In genomic region chr10:48667960-48668541, GRCh38 we compare ENCODE assay signal across 10 cellular contexts. TPM values are rescaled to one million over a fixed set of nuclear protein-coding genes. Genes with fewer than 3 reads are reported as not detected.
DNase-seq lines count a peak whose midpoint lies in the region; ATAC-seq, FAIRE-seq and TF ChIP-seq lines count a peak whose summit lies in the region.
"Had no signal": no experiment of that assay in that cellular context is flagged by ENCODE, and none has a peak within 500 bp of the region (broad histone marks: within the 10 kb centered on the region; RNA-seq: fewer than 3 reads in every experiment).

No MANE protein-coding gene starts in this region.

- no peak overlapping the region for H3K4ac ChIP-seq in mesendoderm (ENCODE audit: low read depth, low read length)

- no peaks in the 10 kb centered on the region for H3K79me1 ChIP-seq in mesendoderm (ENCODE audit: low read length)

- H3K27ac ChIP-seq in vagina (no peak overlapping the region), mesendoderm (ENCODE audit: low read depth, low read length) (no peak overlapping the region)

- no peaks in the 10 kb centered on the region for H3K27me3 Mint-ChIP-seq in memory B cell

- peaks cover 3% of the 10 kb centered on the region for H3K36me3 Mint-ChIP-seq in memory B cell

- no peak overlapping the region for H2BK15ac ChIP-seq in mesendoderm (replicated peaks; ENCODE audit: low read depth)

- H3K4me3 ChIP-seq in vagina = no peak overlapping the region
- H3K4me3 ChIP-seq in mesendoderm (ENCODE audit: low read length) = no peak overlapping the region

- H2BK5ac ChIP-seq in mesendoderm (ENCODE audit: low read length) = no peak overlapping the region

- no peak for DNase-seq in GM18507 (ENCODE audit: extremely low spot score, insufficient read length, low read depth)
- peak; percentile 73 to 87 for DNase-seq in memory B cell (ENCODE audit: low spot score in 2 of 2)
- no peak for DNase-seq in T1000 (lab: John Stamatoyannopoulos, UW)
- no peak for DNase-seq in HT-29 (ENCODE audit: low spot score)
- DNase-seq in vagina (ENCODE audit: extremely low spot score in 2 of 2) = no peak
- DNase-seq in mesendoderm = no peak
- DNase-seq: DMS79 treated with DMSO at 0.1 percent for 48 hours had no signal

- TF ChIP-seq POLR2A in vagina (IDR thresholded peaks at IDR 0.05) = no peak

- H3K27ac Mint-ChIP-seq in memory B cell = peak overlapping the region; percentile 100

- no peak overlapping the region for H3K23ac ChIP-seq in mesendoderm (ENCODE audit: low read length)

- H3K27me3 ChIP-seq in vagina (no peaks in the 10 kb centered on the region), mesendoderm (ENCODE audit: insufficient read depth, low read length, poor library complexity) (no peaks in the 10 kb centered on the region)

- no peak for TF ChIP-seq CTCF in vagina (IDR thresholded peaks at IDR 0.05)

- H2BK120ac ChIP-seq in mesendoderm (ENCODE audit: low read depth, low read length) = no peak overlapping the region

- peak; percentile 34 for ATAC-seq in GM21529 (IDR thresholded peaks at IDR 0.05; ENCODE audit: unreplicated experiment)
- peak; percentile 33 for ATAC-seq in HG03571 (IDR thresholded peaks at IDR 0.05; ENCODE audit: unreplicated experiment)
- ATAC-seq in memory B cell (ENCODE audit: low read depth) = peak; percentile 51
- ATAC-seq: sciatic nerve had no signal

- H3K4me1 ChIP-seq in vagina = no peaks in the 10 kb centered on the region
- H3K4me1 ChIP-seq in mesendoderm (ENCODE audit: control insufficient read depth, low read depth, low read length) = no peaks in the 10 kb centered on the region

- H3K36me3 ChIP-seq in vagina = no peaks in the 10 kb centered on the region
- H3K36me3 ChIP-seq in mesendoderm (ENCODE audit: control insufficient read depth, insufficient read depth, low read length) = no peaks in the 10 kb centered on the region

- no peak overlapping the region for H3K9ac ChIP-seq in mesendoderm (ENCODE audit: low read length)

- peaks cover 43% of the 10 kb centered on the region for H3K4me1 Mint-ChIP-seq in memory B cell

- no peak overlapping the region for H2AK5ac ChIP-seq in mesendoderm (ENCODE audit: low read length)

- H4K5ac ChIP-seq in mesendoderm (ENCODE audit: low read length) = no peak overlapping the region

- no peaks in the 10 kb centered on the region for H3K79me2 ChIP-seq in mesendoderm (ENCODE audit: control insufficient read depth, insufficient read depth, low read length)

- H3K56ac ChIP-seq in mesendoderm (ENCODE audit: low read length) = no peak overlapping the region

- H3K9me3 Mint-ChIP-seq in memory B cell = peaks cover 4% of the 10 kb centered on the region

- intact Hi-C loops in vagina (cut with DNase I) = no loop called here

- H4K8ac ChIP-seq in mesendoderm (ENCODE audit: low read depth, low read length) = no peak overlapping the region

- H3K4me2 ChIP-seq in mesendoderm (ENCODE audit: low read length) = no peak overlapping the region

- no peaks in the 10 kb centered on the region for H3K9me3 ChIP-seq in vagina

- FAIRE-seq in GM18507 (lab: Jason Lieb, UNC) = peak; percentile 98

- H3K18ac ChIP-seq in mesendoderm (ENCODE audit: low read length) = no peak overlapping the region

- peak overlapping the region; percentile 63 for H3K4me3 Mint-ChIP-seq in memory B cell

- WGBS in mesendoderm (ENCODE audit: extremely low coverage, insufficient coverage, low lambda C conversion rate) = no CpG with 5 or more reads among the region's 8 CpGs

RNA-seq across cellular contexts. Expression of gene WDFY4, which starts 16.6 kb away (rescaled TPM):
- 0.10 TPM in 1 of 2 replicates, not detected in the other for total RNA-seq in HT-29 (2014; rRNA removed; shearing (Covaris generic))
- total RNA-seq in vagina = 6.4 TPM
- under 0.01 TPM for polyA plus RNA-seq in mesendoderm (2013, experiment 1 of 2)
- not detected for polyA plus RNA-seq in mesendoderm (2013, experiment 2 of 2)

Comparison
In these comparisons a context has a peak if more than half of its experiments do, and no peak if none do; other contexts are left out.
1. DNase-seq: peak in memory B cell (2 of 2); none in GM18507 (single experiment), T1000 (single experiment), HT-29 (single experiment), vagina (0 of 2) and mesendoderm (single experiment).
2. Peak in every context shown above with its lines, with median percentiles within 50 percentile points of each other: ATAC-seq.